33 cellular contexts compared by ENCODE assay signal in the genomic region with DNA sequence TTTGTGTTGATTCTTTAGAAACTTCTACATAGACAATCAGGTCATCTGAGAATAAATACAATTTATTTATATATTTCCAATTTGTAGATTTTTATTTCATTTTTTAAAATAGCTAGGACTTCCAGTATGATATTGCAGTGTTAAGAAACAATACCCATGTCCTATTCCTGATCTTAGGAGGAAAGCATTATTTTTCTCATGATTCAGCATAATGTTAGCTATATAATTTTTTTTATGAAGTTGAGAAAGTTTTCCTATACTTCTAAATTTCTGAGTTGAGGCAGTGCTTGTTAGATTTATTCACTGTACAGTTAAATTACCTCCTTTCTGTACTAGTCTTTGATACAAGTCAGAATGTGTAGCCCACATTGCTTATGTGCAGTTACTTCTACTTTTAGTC.
"Had no signal": no experiment of that assay in that cellular context is flagged by ENCODE, and none has a peak within 500 bp of the region (broad histone marks: within the 10 kb centered on the region; RNA-seq: fewer than 3 reads in every experiment).

No MANE protein-coding gene starts in this region.

- ATAC-seq: activated naive CD4-positive, alpha-beta T cell treated with anti-CD3 and anti-CD28 coated beads, Interleukin-2, amount 50 U/mL, for 72 hours; activated naive CD8-positive, alpha-beta T cell treated with anti-CD3 and anti-CD28 coated beads, Interleukin-2, amount 50 U/mL, for 24 hours; activated T-cell treated with anti-CD3 and anti-CD28 coated beads, Interleukin-2, amount 50 U/mL, for 4 hours; activated T-cell treated with anti-CD3 and anti-CD28 coated beads, Interleukin-2, amount 50 U/mL, for 72 hours; activated T-helper 17 cell treated with anti-CD3 and anti-CD28 coated beads, Interleukin-2, amount 50 U/mL, for 72 hours; body of pancreas had no signal

- H3K4me3 ChIP-seq: adrenal gland, ascending aorta, body of pancreas, breast epithelium, cardiac muscle cell had no signal

- H3K4me1 ChIP-seq: adrenal gland, ascending aorta, body of pancreas, breast epithelium had no signal

- H3K9me3 ChIP-seq: body of pancreas had no signal

- H3K36me3 ChIP-seq: adrenal gland, ascending aorta, brain microvascular endothelial cell, breast epithelium, cardiac muscle cell had no signal

- DNase-seq: activated effector memory CD4-positive, alpha-beta T cell treated with anti-CD3 and anti-CD28 coated beads, Interleukin-2, amount 50 U/mL, for 16 hours; activated effector memory CD4-positive, alpha-beta T cell treated with Interleukin-2 at 50 U/mL for 16 hours; activated gamma-delta T cell; activated gamma-delta T cell treated with Interleukin-2 at 50 U/mL for 16 hours; activated naive CD4-positive, alpha-beta T cell; activated naive CD4-positive, alpha-beta T cell treated with anti-CD3 and anti-CD28 coated beads for 36 hours; activated naive CD4-positive, alpha-beta T cell treated with anti-CD3 and anti-CD28 coated beads, Interleukin-2, amount 10 ng/mL, durations not matched to agents 7 days and 5 days; activated naive CD4-positive, alpha-beta T cell treated with anti-CD3 and anti-CD28 coated beads, Interleukin-2, amount 50 U/mL, for 16 hours; activated naive CD4-positive, alpha-beta T cell treated with Interleukin-2 at 50 U/mL for 16 hours; activated naive CD8-positive, alpha-beta T cell treated with anti-CD3 and anti-CD28 coated beads for 36 hours; activated naive CD8-positive, alpha-beta T cell treated with anti-CD3 and anti-CD28 coated beads, Interleukin-2, amount 10 ng/mL, durations not matched to agents 7 days and 5 days; activated naive CD8-positive, alpha-beta T cell treated with anti-CD3 and anti-CD28 coated beads, Interleukin-2, amount 50 U/mL, for 24 hours; activated T-cell treated with anti-CD3 and anti-CD28 coated beads, Interleukin-2, amount 50 U/mL, for 24 hours; activated T-cell treated with anti-CD3 and anti-CD28 coated beads, Interleukin-2, amount 50 U/mL, for 4 hours; activated T-cell treated with anti-CD3 and anti-CD28 coated beads, Interleukin-2, amount 50 U/mL, for 48 hours; activated T-cell treated with anti-CD3 and anti-CD28 coated beads, Interleukin-2, amount 50 U/mL, for 72 hours; adrenal gland; amniotic stem cell; amygdala; anterior cingulate cortex; aorta; body of pancreas; brain microvascular endothelial cell; caudate nucleus; central memory CD4-positive, alpha-beta T cell; cerebellar nuclear complex had no signal

- FAIRE-seq: astrocyte, bronchial epithelial cell had no signal

- H3K27me3 ChIP-seq: adrenal gland, ascending aorta, body of pancreas, brain microvascular endothelial cell, breast epithelium, cardiac muscle cell had no signal

- H3K27ac ChIP-seq: adrenal gland, ascending aorta, body of pancreas, brain microvascular endothelial cell, breast epithelium, cardiac muscle cell had no signal
